ENCODE assay signal across 1 cellular context in the genomic region with DNA sequence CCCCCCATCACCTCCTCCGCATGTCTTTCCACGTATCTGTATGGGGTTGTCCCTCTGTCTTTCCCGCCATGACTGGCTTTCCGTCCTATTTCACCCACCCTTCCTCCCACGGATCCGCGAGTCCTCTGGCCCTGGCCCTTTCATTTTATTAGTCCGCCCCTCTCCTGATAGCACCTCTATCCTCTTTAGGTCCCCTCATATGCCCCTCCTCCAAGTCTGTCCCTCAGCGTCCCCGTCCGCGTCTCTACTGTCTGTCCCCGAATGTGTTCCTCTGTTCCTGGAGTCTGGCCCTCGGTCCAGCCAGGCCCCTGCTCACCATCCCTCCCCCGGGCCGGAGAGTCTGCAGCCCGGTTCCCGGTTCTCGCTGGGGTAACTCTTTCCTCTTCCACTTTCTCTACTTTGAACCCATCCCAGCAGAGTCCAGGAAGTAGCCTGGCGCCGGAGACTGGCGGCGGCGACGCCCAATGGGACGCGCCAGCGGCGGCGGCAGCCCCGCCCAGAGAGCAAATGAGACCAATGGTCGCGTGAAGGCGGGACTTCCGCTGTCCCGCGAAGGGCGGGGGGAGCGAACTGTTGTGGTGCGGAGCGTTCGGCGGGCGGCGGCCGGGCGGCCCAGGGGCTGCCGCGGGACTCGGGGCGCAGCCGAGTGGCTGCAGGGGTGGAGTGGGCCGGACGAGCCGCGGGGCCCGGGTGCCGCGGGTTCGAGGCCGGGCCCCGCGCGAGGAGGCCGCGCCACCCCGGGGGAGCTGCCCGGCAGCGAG.
TF ChIP-seq lines count a peak whose summit lies in the region.

A gene with protein sequence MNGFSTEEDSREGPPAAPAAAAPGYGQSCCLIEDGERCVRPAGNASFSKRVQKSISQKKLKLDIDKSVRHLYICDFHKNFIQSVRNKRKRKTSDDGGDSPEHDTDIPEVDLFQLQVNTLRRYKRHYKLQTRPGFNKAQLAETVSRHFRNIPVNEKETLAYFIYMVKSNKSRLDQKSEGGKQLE (plus strand): TSS at position 576 of the 761 bp plus-strand sequence. CDS start 608 bp downstream, outside the sequence.

TF ChIP-seq in GM12878, 131 proteins besides CTCF, POLR2A, EP300 and RAD21 (continued from another document and continues in another):
- TF ChIP-seq ZNF687 (IDR thresholded peaks at IDR 0.05), result no peak
- TF ChIP-seq TBL1XR1 (IDR thresholded peaks at IDR 0.05; ENCODE audit: low read depth, low read length), result 0 out of 2 replicates have a peak, but pooled peaks have one; percentile 15
- TF ChIP-seq ZBED1 (IDR thresholded peaks at IDR 0.05; ENCODE audit: borderline replicate concordance), result no peak
- 0 out of 2 replicates have a peak, but pooled peaks have one; percentile 36 for TF ChIP-seq SMARCA5 (IDR thresholded peaks at IDR 0.05)
- no peak for TF ChIP-seq BACH1 (IDR thresholded peaks at IDR 0.05; ENCODE audit: borderline replicate concordance)
- TF ChIP-seq TCF7 (IDR thresholded peaks at IDR 0.05; ENCODE audit: borderline replicate concordance), result no peak
- peak; percentile 90 for TF ChIP-seq IRF3 (IDR thresholded peaks at IDR 0.05)
- no peak for TF ChIP-seq CEBPB (IDR thresholded peaks at IDR 0.05; ENCODE audit: borderline replicate concordance in 1 of 2, low read depth in 2 of 2, low read length in 2 of 2)
- TF ChIP-seq, protein P1, sequence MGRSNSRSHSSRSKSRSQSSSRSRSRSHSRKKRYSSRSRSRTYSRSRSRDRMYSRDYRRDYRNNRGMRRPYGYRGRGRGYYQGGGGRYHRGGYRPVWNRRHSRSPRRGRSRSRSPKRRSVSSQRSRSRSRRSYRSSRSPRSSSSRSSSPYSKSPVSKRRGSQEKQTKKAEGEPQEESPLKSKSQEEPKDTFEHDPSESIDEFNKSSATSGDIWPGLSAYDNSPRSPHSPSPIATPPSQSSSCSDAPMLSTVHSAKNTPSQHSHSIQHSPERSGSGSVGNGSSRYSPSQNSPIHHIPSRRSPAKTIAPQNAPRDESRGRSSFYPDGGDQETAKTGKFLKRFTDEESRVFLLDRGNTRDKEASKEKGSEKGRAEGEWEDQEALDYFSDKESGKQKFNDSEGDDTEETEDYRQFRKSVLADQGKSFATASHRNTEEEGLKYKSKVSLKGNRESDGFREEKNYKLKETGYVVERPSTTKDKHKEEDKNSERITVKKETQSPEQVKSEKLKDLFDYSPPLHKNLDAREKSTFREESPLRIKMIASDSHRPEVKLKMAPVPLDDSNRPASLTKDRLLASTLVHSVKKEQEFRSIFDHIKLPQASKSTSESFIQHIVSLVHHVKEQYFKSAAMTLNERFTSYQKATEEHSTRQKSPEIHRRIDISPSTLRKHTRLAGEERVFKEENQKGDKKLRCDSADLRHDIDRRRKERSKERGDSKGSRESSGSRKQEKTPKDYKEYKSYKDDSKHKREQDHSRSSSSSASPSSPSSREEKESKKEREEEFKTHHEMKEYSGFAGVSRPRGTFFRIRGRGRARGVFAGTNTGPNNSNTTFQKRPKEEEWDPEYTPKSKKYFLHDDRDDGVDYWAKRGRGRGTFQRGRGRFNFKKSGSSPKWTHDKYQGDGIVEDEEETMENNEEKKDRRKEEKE (IDR thresholded peaks at IDR 0.05), result no peak
- TF ChIP-seq GATAD2B (conservative IDR thresholded peaks at IDR 0.05; ENCODE audit: low read depth), result no peak; the same call in none of the 2 replicates
- TF ChIP-seq CHD2 (IDR thresholded peaks at IDR 0.05; ENCODE audit: borderline replicate concordance, low read depth, low read length), result peak; percentile 92
- no peak for TF ChIP-seq HDAC6 (IDR thresholded peaks at IDR 0.05; ENCODE audit: unreplicated experiment)
- 0 out of 3 replicates have a peak, but pooled peaks of 1 of the 2 experiments have one; percentile 29 for TF ChIP-seq EGR1 (IDR thresholded peaks at IDR 0.05; ENCODE audit: borderline replicate concordance in 1 of 2, low read depth in 2 of 2, low read length in 2 of 2)
- TF ChIP-seq MYC (IDR thresholded peaks at IDR 0.05; ENCODE audit: insufficient read depth, insufficient read length, insufficient replicate concordance, low read length, severe bottlenecking), result no peak
- TF ChIP-seq TARDBP (IDR thresholded peaks at IDR 0.05; ENCODE audit: borderline replicate concordance), result no peak
- TF ChIP-seq NRF1 (conservative IDR thresholded peaks at IDR 0.05; ENCODE audit: low read depth, low read length), result no peak; the same call in 1 of the 2 replicates
- peak; percentile 96 for TF ChIP-seq SP1 (IDR thresholded peaks at IDR 0.05; ENCODE audit: low read depth, low read length)
- no peak for TF ChIP-seq KDM1A (IDR thresholded peaks at IDR 0.05; ENCODE audit: borderline replicate concordance)
- peak; percentile 83; the same call in 1 of the 2 replicates for TF ChIP-seq ZSCAN29 (IDR thresholded peaks at IDR 0.05)
- TF ChIP-seq RUNX3 (IDR thresholded peaks at IDR 0.05; ENCODE audit: low read length), result no peak
- TF ChIP-seq NR2F1 (conservative IDR thresholded peaks at IDR 0.05), result peak; percentile 59; the same call in 1 of the 2 replicates
- TF ChIP-seq NR2C2 (IDR thresholded peaks at IDR 0.05; ENCODE audit: borderline replicate concordance, control insufficient read depth, insufficient read length, low read depth), result no peak
- TF ChIP-seq FOS (IDR thresholded peaks at IDR 0.05; ENCODE audit: borderline replicate concordance, extremely low read depth, insufficient read length), result peak; percentile 83
- no peak for TF ChIP-seq SMC3 (IDR thresholded peaks at IDR 0.05; ENCODE audit: borderline replicate concordance, low read length)
- no peak for TF ChIP-seq CHD4 (IDR thresholded peaks at IDR 0.05)
- no peak for TF ChIP-seq HDAC2 (IDR thresholded peaks at IDR 0.05)
- TF ChIP-seq CREB1 (IDR thresholded peaks at IDR 0.05; ENCODE audit: low read depth), result 0 out of 2 replicates have a peak, but pooled peaks have one; percentile 40
- 0 out of 2 replicates have a peak, but pooled peaks have one; percentile 4 for TF ChIP-seq SPI1 (IDR thresholded peaks at IDR 0.05; ENCODE audit: borderline replicate concordance, insufficient read depth, low read depth, low read length)
- TF ChIP-seq ZNF24 (IDR thresholded peaks at IDR 0.05), result no peak
- no peak for TF ChIP-seq EZH2 (IDR thresholded peaks at IDR 0.05; ENCODE audit: borderline replicate concordance, control insufficient read depth, low read depth, low read length)
- TF ChIP-seq TCF3 (IDR thresholded peaks at IDR 0.05; ENCODE audit: borderline replicate concordance, insufficient read depth, low read depth, low read length), result no peak
- TF ChIP-seq, protein P2, sequence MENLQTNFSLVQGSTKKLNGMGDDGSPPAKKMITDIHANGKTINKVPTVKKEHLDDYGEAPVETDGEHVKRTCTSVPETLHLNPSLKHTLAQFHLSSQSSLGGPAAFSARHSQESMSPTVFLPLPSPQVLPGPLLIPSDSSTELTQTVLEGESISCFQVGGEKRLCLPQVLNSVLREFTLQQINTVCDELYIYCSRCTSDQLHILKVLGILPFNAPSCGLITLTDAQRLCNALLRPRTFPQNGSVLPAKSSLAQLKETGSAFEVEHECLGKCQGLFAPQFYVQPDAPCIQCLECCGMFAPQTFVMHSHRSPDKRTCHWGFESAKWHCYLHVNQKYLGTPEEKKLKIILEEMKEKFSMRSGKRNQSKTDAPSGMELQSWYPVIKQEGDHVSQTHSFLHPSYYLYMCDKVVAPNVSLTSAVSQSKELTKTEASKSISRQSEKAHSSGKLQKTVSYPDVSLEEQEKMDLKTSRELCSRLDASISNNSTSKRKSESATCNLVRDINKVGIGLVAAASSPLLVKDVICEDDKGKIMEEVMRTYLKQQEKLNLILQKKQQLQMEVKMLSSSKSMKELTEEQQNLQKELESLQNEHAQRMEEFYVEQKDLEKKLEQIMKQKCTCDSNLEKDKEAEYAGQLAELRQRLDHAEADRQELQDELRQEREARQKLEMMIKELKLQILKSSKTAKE (IDR thresholded peaks at IDR 0.05; ENCODE audit: low read depth, poor library complexity, severe bottlenecking), result no peak
- peak; percentile 27; the same call in 1 of the 2 replicates for TF ChIP-seq POLR2AphosphoS2 (IDR thresholded peaks at IDR 0.05; ENCODE audit: low read depth, low read length)
- TF ChIP-seq, protein P3, sequence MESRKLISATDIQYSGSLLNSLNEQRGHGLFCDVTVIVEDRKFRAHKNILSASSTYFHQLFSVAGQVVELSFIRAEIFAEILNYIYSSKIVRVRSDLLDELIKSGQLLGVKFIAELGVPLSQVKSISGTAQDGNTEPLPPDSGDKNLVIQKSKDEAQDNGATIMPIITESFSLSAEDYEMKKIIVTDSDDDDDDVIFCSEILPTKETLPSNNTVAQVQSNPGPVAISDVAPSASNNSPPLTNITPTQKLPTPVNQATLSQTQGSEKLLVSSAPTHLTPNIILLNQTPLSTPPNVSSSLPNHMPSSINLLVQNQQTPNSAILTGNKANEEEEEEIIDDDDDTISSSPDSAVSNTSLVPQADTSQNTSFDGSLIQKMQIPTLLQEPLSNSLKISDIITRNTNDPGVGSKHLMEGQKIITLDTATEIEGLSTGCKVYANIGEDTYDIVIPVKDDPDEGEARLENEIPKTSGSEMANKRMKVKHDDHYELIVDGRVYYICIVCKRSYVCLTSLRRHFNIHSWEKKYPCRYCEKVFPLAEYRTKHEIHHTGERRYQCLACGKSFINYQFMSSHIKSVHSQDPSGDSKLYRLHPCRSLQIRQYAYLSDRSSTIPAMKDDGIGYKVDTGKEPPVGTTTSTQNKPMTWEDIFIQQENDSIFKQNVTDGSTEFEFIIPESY (IDR thresholded peaks at IDR 0.05), result no peak
- peak; percentile 52; the same call in 1 of the 2 replicates for TF ChIP-seq NR2C1 (IDR thresholded peaks at IDR 0.05)
- peak; percentile 52 for TF ChIP-seq CREM (IDR thresholded peaks at IDR 0.05; ENCODE audit: low read depth)
- no peak for TF ChIP-seq ASH2L (IDR thresholded peaks at IDR 0.05; ENCODE audit: borderline replicate concordance, low read depth)
- TF ChIP-seq SRF (IDR thresholded peaks at IDR 0.05; ENCODE audit: low read depth in 2 of 2, low read length in 2 of 2), result no peak
- peak; percentile 47; the same call in 1 of the 2 replicates for TF ChIP-seq RELB (IDR thresholded peaks at IDR 0.05; ENCODE audit: low read depth)
- no peak for TF ChIP-seq SREBF1 (IDR thresholded peaks at IDR 0.05; ENCODE audit: low read length)
- TF ChIP-seq NFIC (IDR thresholded peaks at IDR 0.05; ENCODE audit: low read depth, low read length), result no peak
- no peak for TF ChIP-seq ZNF274 (IDR thresholded peaks at IDR 0.05; ENCODE audit: insufficient read depth, insufficient read length)
- TF ChIP-seq, protein P4, sequence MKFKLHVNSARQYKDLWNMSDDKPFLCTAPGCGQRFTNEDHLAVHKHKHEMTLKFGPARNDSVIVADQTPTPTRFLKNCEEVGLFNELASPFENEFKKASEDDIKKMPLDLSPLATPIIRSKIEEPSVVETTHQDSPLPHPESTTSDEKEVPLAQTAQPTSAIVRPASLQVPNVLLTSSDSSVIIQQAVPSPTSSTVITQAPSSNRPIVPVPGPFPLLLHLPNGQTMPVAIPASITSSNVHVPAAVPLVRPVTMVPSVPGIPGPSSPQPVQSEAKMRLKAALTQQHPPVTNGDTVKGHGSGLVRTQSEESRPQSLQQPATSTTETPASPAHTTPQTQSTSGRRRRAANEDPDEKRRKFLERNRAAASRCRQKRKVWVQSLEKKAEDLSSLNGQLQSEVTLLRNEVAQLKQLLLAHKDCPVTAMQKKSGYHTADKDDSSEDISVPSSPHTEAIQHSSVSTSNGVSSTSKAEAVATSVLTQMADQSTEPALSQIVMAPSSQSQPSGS (IDR thresholded peaks at IDR 0.05; ENCODE audit: low read length), result no peak
